In genomic region chr3:153026026-153026425, GRCh38 we compare ENCODE assay signal across 8 cellular contexts.
A peak's percentile ranks its signal among the peaks of the same experiment; 100 is the strongest.
DNase-seq lines count a peak whose midpoint lies in the region; ATAC-seq, FAIRE-seq and TF ChIP-seq lines count a peak whose summit lies in the region.

No MANE protein-coding gene starts in this region.

- ATAC-seq in upper lobe of right lung: peak; percentile 47

- peak; percentile 91 for FAIRE-seq in TTC549 (lab: Jason Lieb, UNC)

- H3K27ac ChIP-seq in hepatocyte (no peak overlapping the region), upper lobe of right lung (no peak overlapping the region)

- peak; percentile 40 for TF ChIP-seq CTCF in GM12864 (IDR thresholded peaks at IDR 0.05; ENCODE audit: low read depth, low read length, missing control alignments)
- TF ChIP-seq CTCF in hepatocyte (IDR thresholded peaks at IDR 0.05; ENCODE audit: poor library complexity): peak; percentile 81
- peak; percentile 70 for TF ChIP-seq CTCF in upper lobe of right lung (IDR thresholded peaks at IDR 0.05)

- H3K36me3 ChIP-seq in hepatocyte (replicated peaks; ENCODE audit: insufficient read depth, low read depth) (no peaks in the 10 kb centered on the region), upper lobe of right lung (no peaks in the 10 kb centered on the region), H7 (replicated peaks; ENCODE audit: control insufficient read depth, insufficient read depth, low read length) (no peaks in the 10 kb centered on the region)

- H2AFZ ChIP-seq in hepatocyte: no peak overlapping the region

- no peak overlapping the region for H3K4me2 ChIP-seq in hepatocyte

- H3K4me1 ChIP-seq in hepatocyte (ENCODE audit: insufficient read depth) (no peaks in the 10 kb centered on the region), upper lobe of right lung (no peaks in the 10 kb centered on the region)

- no peaks in the 10 kb centered on the region for H4K20me1 ChIP-seq in hepatocyte (ENCODE audit: insufficient read depth, poor library complexity, severe bottlenecking)

- H3K79me2 ChIP-seq in hepatocyte: no peaks in the 10 kb centered on the region

- H3K9me2 ChIP-seq in hepatocyte (replicated peaks; ENCODE audit: insufficient read depth): no peaks in the 10 kb centered on the region

- WGBS in hepatocyte (ENCODE audit: low lambda C conversion rate, missing lambda C conversion rate): 73% methylated on average over 3 of the region's 3 CpGs

- H3K9me3 ChIP-seq in hepatocyte (ENCODE audit: low read depth): no peaks in the 10 kb centered on the region
- no peaks in the 10 kb centered on the region for H3K9me3 ChIP-seq in upper lobe of right lung

- DNase-seq in GM12864 (ENCODE audit: low read depth) (peak; percentile 8), HT-29 (ENCODE audit: low spot score) (peak; percentile 65), hepatocyte (ENCODE audit: low spot score) (peak; percentile 42), upper lobe of right lung (no peak), H7 (no peak), NK-92 (lab: John Stamatoyannopoulos, UW; ENCODE audit: unreplicated experiment) (no peak), NCI-H510A (lab: John Stamatoyannopoulos, UW) (no peak)

- H3K4me3 ChIP-seq in GM12864 (ENCODE audit: low read depth, low read length) (no peak overlapping the region), hepatocyte (no peak overlapping the region), upper lobe of right lung (no peak overlapping the region), H7 (ENCODE audit: insufficient read depth, low read depth, low read length) (no peak overlapping the region)

- intact Hi-C loops in upper lobe of right lung (cut with DNase I): no loop called here

- no peaks in the 10 kb centered on the region for H3K27me3 ChIP-seq in hepatocyte
- H3K27me3 ChIP-seq in upper lobe of right lung: no peaks in the 10 kb centered on the region
- no peaks in the 10 kb centered on the region for H3K27me3 ChIP-seq in H7 (ENCODE audit: control insufficient read depth, insufficient read depth, low read length)

Comparison
In these comparisons a context has a peak if more than half of its experiments do, and no peak if none do; other contexts are left out.
1. DNase-seq: peak in GM12864 (single experiment), HT-29 (single experiment) and hepatocyte (single experiment); none in upper lobe of right lung (single experiment), H7 (single experiment), NK-92 (single experiment) and NCI-H510A (single experiment).
2. Peak in every context shown above with its lines, with median percentiles within 50 percentile points of each other: CTCF ChIP-seq.